Comparison of ENCODE assay signal across 9 cellular contexts in the genomic region with DNA sequence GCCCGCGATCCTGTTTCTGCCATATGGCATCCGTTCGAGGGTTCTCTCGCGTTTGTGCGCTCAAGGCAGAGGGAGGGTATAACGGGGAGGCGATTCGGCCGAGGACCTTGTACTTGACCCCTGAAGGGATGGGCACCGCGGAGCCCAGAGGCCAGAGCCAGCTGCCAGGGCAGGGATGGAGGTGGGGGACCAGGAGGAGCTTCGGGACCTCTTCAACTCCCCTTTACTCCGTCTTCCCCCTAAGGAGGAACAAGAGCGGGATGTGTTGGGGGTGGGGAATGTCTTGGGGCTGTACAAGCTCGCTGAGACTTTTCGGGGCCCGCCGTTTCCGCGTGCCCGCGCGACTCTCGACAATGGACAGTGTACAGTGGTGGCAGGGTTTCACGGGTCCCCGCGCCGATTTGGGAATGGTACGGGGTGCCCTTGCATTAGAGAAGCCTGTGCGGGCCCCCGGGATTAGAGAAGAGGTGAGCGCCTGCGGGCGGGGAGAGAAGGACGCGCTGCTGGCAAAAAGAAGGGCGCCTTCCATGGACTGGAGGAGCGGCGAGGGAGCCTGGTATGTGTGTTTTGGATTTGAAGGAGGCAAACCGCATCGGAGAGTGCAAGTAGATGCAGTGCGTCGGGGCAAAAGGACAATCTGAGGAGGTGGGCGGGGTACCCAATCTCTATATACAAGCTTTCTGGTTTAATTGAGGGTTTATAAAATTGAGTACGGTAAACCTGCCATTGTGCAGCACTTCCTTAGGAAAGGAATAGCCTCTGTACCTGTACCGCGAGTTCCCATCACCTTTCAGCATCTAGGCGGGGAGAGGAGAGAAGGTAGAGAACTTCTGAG. TPM values are rescaled to one million over a fixed set of nuclear protein-coding genes. Genes with fewer than 3 reads are reported as not detected.
A peak's percentile ranks its signal among the peaks of the same experiment; 100 is the strongest.
DNase-seq lines count a peak whose midpoint lies in the region; ATAC-seq and TF ChIP-seq lines count a peak whose summit lies in the region.
"Had no signal": no experiment of that assay in that cellular context is flagged by ENCODE, and none has a peak within 500 bp of the region (broad histone marks: within the 10 kb centered on the region; RNA-seq: fewer than 3 reads in every experiment).

No MANE protein-coding gene starts in this region.

- intact Hi-C loops in adrenal gland (cut with DNase I), result no loop called here

- peak overlapping the region; percentile 93 for H3K27ac ChIP-seq in SU-DHL-6 (ENCODE audit: low read depth, low read length)
- H3K27ac ChIP-seq in parathyroid adenoma, result no peak overlapping the region
- H3K27ac ChIP-seq in adrenal gland, result no peak overlapping the region

- peak overlapping the region; percentile 68 for H3K4me3 Mint-ChIP-seq in activated T-cell treated with anti-CD3 and anti-CD28 coated beads, Interleukin-2, amount 50 U/mL, for 24 hours

- peaks cover 19% of the 10 kb centered on the region for H3K4me1 Mint-ChIP-seq in activated T-cell treated with anti-CD3 and anti-CD28 coated beads, Interleukin-2, amount 50 U/mL, for 24 hours (ENCODE audit: low read depth)

- H3K36me3 Mint-ChIP-seq in activated T-cell treated with anti-CD3 and anti-CD28 coated beads, Interleukin-2, amount 50 U/mL, for 24 hours (ENCODE audit: low read depth), result no peaks in the 10 kb centered on the region

- peaks cover 53% of the 10 kb centered on the region for H3K27me3 Mint-ChIP-seq in activated T-cell treated with anti-CD3 and anti-CD28 coated beads, Interleukin-2, amount 50 U/mL, for 24 hours

- peaks cover 29% of the 10 kb centered on the region for H3F3A ChIP-seq in SU-DHL-6 (ENCODE audit: insufficient read depth)

- ATAC-seq in GM21723 (IDR thresholded peaks at IDR 0.05; ENCODE audit: unreplicated experiment), result no peak

- H3K9me2 ChIP-seq in SU-DHL-6 (replicated peaks; ENCODE audit: insufficient read depth, low read length), result no peaks in the 10 kb centered on the region

- WGBS in adrenal gland, 4 donors, result 2 to 3% (median 2%) methylated on average over 25 to 50 of the region's 50 CpGs

- no peaks in the 10 kb centered on the region for H3K9me3 Mint-ChIP-seq in activated T-cell treated with anti-CD3 and anti-CD28 coated beads, Interleukin-2, amount 50 U/mL, for 24 hours
- H3K9me3 Mint-ChIP-seq: activated naive CD4-positive, alpha-beta T cell treated with anti-CD3 and anti-CD28 coated beads, Interleukin-2, amount 50 U/mL, for 72 hours had no signal

- no peaks in the 10 kb centered on the region for H3K36me3 ChIP-seq in SU-DHL-6 (ENCODE audit: low read length)
- no peaks in the 10 kb centered on the region for H3K36me3 ChIP-seq in parathyroid adenoma (ENCODE audit: control insufficient read depth, insufficient read depth, low read length)
- H3K36me3 ChIP-seq in adrenal gland (replicated peaks in 1 of 2), result no peaks in the 10 kb centered on the region

- no peak for TF ChIP-seq CTCF in SU-DHL-6 (IDR thresholded peaks at IDR 0.05; ENCODE audit: insufficient read depth, low read length, poor library complexity, severe bottlenecking)
- no peak for TF ChIP-seq CTCF in fibroblast of mammary gland (conservative IDR thresholded peaks at IDR 0.05; ENCODE audit: control insufficient read depth, insufficient read depth, low read depth, low read length)
- no peak for TF ChIP-seq CTCF in parathyroid adenoma (IDR thresholded peaks at IDR 0.05)
- TF ChIP-seq CTCF in adrenal gland (IDR thresholded peaks at IDR 0.05), result no peak

- H3K4me2 ChIP-seq in SU-DHL-6 (ENCODE audit: low read depth, low read length, poor library complexity, severe bottlenecking) (peak overlapping the region; percentile 95), parathyroid adenoma (ENCODE audit: low read length) (peak overlapping the region; percentile 61)

- H3K9me3 ChIP-seq in SU-DHL-6 (ENCODE audit: insufficient read depth, low read length) (no peaks in the 10 kb centered on the region), parathyroid adenoma (ENCODE audit: control insufficient read depth, low read length) (no peaks in the 10 kb centered on the region), adrenal gland (replicated peaks in 1 of 3) (no peaks in the 10 kb centered on the region)

- H3K27me3 ChIP-seq in SU-DHL-6 (ENCODE audit: low read length), result no peaks in the 10 kb centered on the region
- H3K27me3 ChIP-seq in parathyroid adenoma (ENCODE audit: control insufficient read depth, insufficient read depth, low read length), result no peaks in the 10 kb centered on the region
- H3K27me3 ChIP-seq in adrenal gland, result peaks cover 28% of the 10 kb centered on the region

- H3K4me1 ChIP-seq in parathyroid adenoma (no peaks in the 10 kb centered on the region), adrenal gland (replicated peaks in 1 of 2) (peaks cover 0 to 5% of the 10 kb centered on the region in 2 donors)

- H4K20me1 ChIP-seq in SU-DHL-6 (ENCODE audit: low read depth, low read length), result no peaks in the 10 kb centered on the region

- H3K4me3 ChIP-seq in SU-DHL-6 (ENCODE audit: insufficient read depth, low read length, poor library complexity, severe bottlenecking), result peak overlapping the region; percentile 64
- H3K4me3 ChIP-seq in fibroblast of mammary gland (ENCODE audit: control insufficient read depth, low read depth, low read length), result peak overlapping the region; percentile 17
- H3K4me3 ChIP-seq in parathyroid adenoma (ENCODE audit: low read depth, low read length), result peak overlapping the region; percentile 43
- H3K4me3 ChIP-seq in adrenal gland, result peak overlapping the region in 1 of 4 donors; percentile 34

- peak; percentile 33 for DNase-seq in activated T-cell treated with anti-CD3 and anti-CD28 coated beads, Interleukin-2, amount 50 U/mL, for 24 hours
- DNase-seq in activated T-cell treated with anti-CD3 and anti-CD28 coated beads, Interleukin-2, amount 50 U/mL, for 1 hour, result no peak
- DNase-seq in fibroblast of mammary gland (ENCODE audit: low read depth), result no peak
- no peak for DNase-seq in NOMO-1 treated with dmso at 0.1 percent for 144 hours (lab: John Stamatoyannopoulos, UW; ENCODE audit: unreplicated experiment)
- no peak for DNase-seq in adrenal gland

- H3K27ac Mint-ChIP-seq in activated T-cell treated with anti-CD3 and anti-CD28 coated beads, Interleukin-2, amount 50 U/mL, for 24 hours, result no peak overlapping the region
- H3K27ac Mint-ChIP-seq: activated naive CD4-positive, alpha-beta T cell treated with anti-CD3 and anti-CD28 coated beads, Interleukin-2, amount 50 U/mL, for 72 hours had no signal

- TF ChIP-seq POLR2A in adrenal gland (IDR thresholded peaks at IDR 0.05), result no peak

- H3K79me2 ChIP-seq in SU-DHL-6 (ENCODE audit: insufficient read depth, low read length) (peaks cover 51% of the 10 kb centered on the region), parathyroid adenoma (no peaks in the 10 kb centered on the region)

- H2AFZ ChIP-seq in SU-DHL-6 (ENCODE audit: low read depth, low read length, severe bottlenecking), result peak overlapping the region; percentile 41
- peak overlapping the region; percentile 66 for H2AFZ ChIP-seq in parathyroid adenoma

- H3K9ac ChIP-seq in SU-DHL-6 (ENCODE audit: low read length) (peak overlapping the region; percentile 92), parathyroid adenoma (peak overlapping the region; percentile 19)

RNA-seq across cellular contexts. Expression of a gene that starts 0.8 kb away (rescaled TPM):
- under 1 TPM in 4 of 8 donors, not detected in 4; 0.08 to 0.78 (median 0.40) TPM for total RNA-seq in adrenal gland
- under 1 TPM in 2 of 3 donors, not detected in 1; 0.24 to 0.44 TPM for polyA plus RNA-seq in adrenal gland
